ENCODE assay signal across 9 cellular contexts in genomic region chr2:182649316-182649715, GRCh38.
DNase-seq lines count a peak whose midpoint lies in the region; ATAC-seq and TF ChIP-seq lines count a peak whose summit lies in the region.
"Had no signal": no experiment of that assay in that cellular context is flagged by ENCODE, and none has a peak within 500 bp of the region (broad histone marks: within the 10 kb centered on the region; RNA-seq: fewer than 3 reads in every experiment).

No MANE protein-coding gene starts in this region.

- H3K9me3 Mint-ChIP-seq in progenitor cell of endocrine pancreas (ENCODE audit: low read depth): no peaks in the 10 kb centered on the region
- no peaks in the 10 kb centered on the region for H3K9me3 Mint-ChIP-seq in stimulated activated naive CD8-positive, alpha-beta T cell treated with anti-CD3 and anti-CD28 coated beads, Interleukin-15, amount 100 ng/mL, for 72 hours
- H3K9me3 Mint-ChIP-seq: activated B cell treated with CpG ODN at 0.5 μM for 24 hours had no signal

- peak overlapping the region; percentile 26 for H3K27ac Mint-ChIP-seq in progenitor cell of endocrine pancreas
- H3K27ac Mint-ChIP-seq in stimulated activated naive CD8-positive, alpha-beta T cell treated with anti-CD3 and anti-CD28 coated beads, Interleukin-15, amount 100 ng/mL, for 72 hours: no peak overlapping the region
- H3K27ac Mint-ChIP-seq: activated B cell treated with CpG ODN at 0.5 μM for 24 hours had no signal

- H3K4me3 Mint-ChIP-seq in progenitor cell of endocrine pancreas (ENCODE audit: low read depth): no peak overlapping the region
- H3K4me3 Mint-ChIP-seq in stimulated activated naive CD8-positive, alpha-beta T cell treated with anti-CD3 and anti-CD28 coated beads, Interleukin-15, amount 100 ng/mL, for 72 hours: no peak overlapping the region
- H3K4me3 Mint-ChIP-seq: activated B cell treated with CpG ODN at 0.5 μM for 24 hours had no signal

- no peak overlapping the region for H3K4me3 ChIP-seq in epithelial cell of esophagus (ENCODE audit: low read length)

- TF ChIP-seq CTCF in GM12872 (IDR thresholded peaks at IDR 0.05; ENCODE audit: insufficient read depth, low read depth, low read length) (peak; percentile 60), epithelial cell of esophagus (IDR thresholded peaks at IDR 0.05; ENCODE audit: insufficient read depth, low read depth, low read length, missing control alignments) (peak; percentile 57), progenitor cell of endocrine pancreas (IDR thresholded peaks at IDR 0.05; ENCODE audit: unreplicated experiment) (peak; percentile 53)

- peaks cover 1% of the 10 kb centered on the region for H3K4me1 Mint-ChIP-seq in progenitor cell of endocrine pancreas (ENCODE audit: low read depth)
- H3K4me1 Mint-ChIP-seq in stimulated activated naive CD8-positive, alpha-beta T cell treated with anti-CD3 and anti-CD28 coated beads, Interleukin-15, amount 100 ng/mL, for 72 hours: no peaks in the 10 kb centered on the region

- peak; percentile 51 for ATAC-seq in HG03159 (IDR thresholded peaks at IDR 0.05; ENCODE audit: unreplicated experiment)
- no peak for ATAC-seq in stimulated activated naive CD8-positive, alpha-beta T cell treated with anti-CD3 and anti-CD28 coated beads, Interleukin-15, amount 100 ng/mL, for 72 hours

- peak; percentile 75 for DNase-seq in NCI-H69 (lab: John Stamatoyannopoulos, UW)
- DNase-seq in epithelial cell of esophagus (ENCODE audit: low read depth): peak; percentile 42
- DNase-seq in progenitor cell of endocrine pancreas (ENCODE audit: low spot score, unreplicated experiment): no peak
- no peak for DNase-seq in GM19238 (ENCODE audit: insufficient read length, low spot score)
- DNase-seq in activated effector memory CD4-positive, alpha-beta T cell treated with anti-CD3 and anti-CD28 coated beads, Interleukin-2, amount 50 U/mL, for 16 hours: no peak
- DNase-seq in stimulated activated naive CD8-positive, alpha-beta T cell treated with anti-CD3 and anti-CD28 coated beads, Interleukin-15, amount 100 ng/mL, for 72 hours: no peak
- DNase-seq: activated B cell treated with CpG ODN at 0.5 μM for 24 hours had no signal

- no peaks in the 10 kb centered on the region for H3K27me3 Mint-ChIP-seq in progenitor cell of endocrine pancreas
- no peaks in the 10 kb centered on the region for H3K27me3 Mint-ChIP-seq in stimulated activated naive CD8-positive, alpha-beta T cell treated with anti-CD3 and anti-CD28 coated beads, Interleukin-15, amount 100 ng/mL, for 72 hours

- H3K36me3 Mint-ChIP-seq in progenitor cell of endocrine pancreas (ENCODE audit: insufficient read depth): peaks cover 1% of the 10 kb centered on the region

Comparison
In these comparisons a context has a peak if more than half of its experiments do, and no peak if none do; other contexts are left out.
1. DNase-seq: peak in NCI-H69 (single experiment) and epithelial cell of esophagus (single experiment); none in progenitor cell of endocrine pancreas (single experiment), GM19238 (single experiment), activated effector memory CD4-positive, alpha-beta T cell treated with anti-CD3 and anti-CD28 coated beads, Interleukin-2, amount 50 U/mL, for 16 hours (single experiment) and stimulated activated naive CD8-positive, alpha-beta T cell treated with anti-CD3 and anti-CD28 coated beads, Interleukin-15, amount 100 ng/mL, for 72 hours (0 of 2).
2. Peak in every context shown above with its lines, with median percentiles within 50 percentile points of each other: CTCF ChIP-seq.